Comparison of ENCODE assay signal across 21 cellular contexts in the genomic region with DNA sequence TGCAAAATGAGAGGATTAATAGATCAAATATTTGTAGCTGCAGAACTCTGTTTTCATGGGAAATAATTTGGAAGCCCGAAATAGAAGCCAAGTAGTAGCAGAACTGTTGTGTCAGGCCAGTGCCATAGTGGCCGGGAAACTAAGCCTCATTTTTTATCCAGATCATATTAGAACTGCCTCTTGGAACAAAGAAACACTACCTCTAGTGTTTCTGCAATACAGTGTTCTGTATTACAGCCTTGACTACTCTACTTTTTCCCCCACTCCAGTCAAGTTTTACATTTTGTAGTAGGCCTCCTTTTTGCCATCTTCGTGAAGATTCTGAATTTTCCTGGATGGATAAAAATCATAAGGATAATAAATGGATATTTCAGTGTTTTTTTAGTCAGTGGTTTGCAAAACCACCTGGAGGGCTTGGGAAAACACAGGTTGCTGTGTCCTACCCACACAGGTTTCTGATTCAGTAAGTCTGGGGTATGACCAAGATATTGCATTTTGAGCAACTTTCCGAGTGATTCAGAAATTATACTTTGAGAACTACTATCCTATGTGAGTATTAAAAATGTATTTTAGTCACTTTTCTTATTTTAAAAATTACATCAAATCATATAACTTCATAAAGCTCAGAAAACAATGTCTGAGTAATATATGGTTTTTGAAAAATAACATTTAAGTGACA.
DNase-seq lines count a peak whose midpoint lies in the region; ATAC-seq, FAIRE-seq and TF ChIP-seq lines count a peak whose summit lies in the region.
"Had no signal": no experiment of that assay in that cellular context is flagged by ENCODE, and none has a peak within 500 bp of the region (broad histone marks: within the 10 kb centered on the region; RNA-seq: fewer than 3 reads in every experiment).

No MANE protein-coding gene starts in this region.

- DNase-seq in activated CD4-positive, alpha-beta T cell treated with anti-CD3 and anti-CD28 coated beads, Interleukin-2, amount 50 U/mL, for 48 hours: peak; percentile 3 to 10
- DNase-seq in activated CD4-positive, alpha-beta T cell treated with anti-CD3 and anti-CD28 coated beads, Interleukin-2, amount 10 ng/mL, durations not matched to agents 7 days and 5 days: no peak
- DNase-seq in GM19239 (ENCODE audit: insufficient read length, low spot score) (no peak), nephron progenitor cell (no peak)
- DNase-seq: activated CD8-positive, alpha-beta memory T cell treated with anti-CD3 and anti-CD28 coated beads, Interleukin-2, amount 10 ng/mL, durations not matched to agents 7 days and 5 days; Calu3; endodermal cell; Karpas-422; NCI-H2029; NCI-H226; OCI-M1; T-helper 1 cell; testis; WERI-Rb-1 had no signal

- H3K9me3 Mint-ChIP-seq in activated CD4-positive, alpha-beta T cell treated with anti-CD3 and anti-CD28 coated beads, Interleukin-2, amount 10 ng/mL, durations not matched to agents 7 days and 5 days: peaks cover 22% of the 10 kb centered on the region
- no peaks in the 10 kb centered on the region for H3K9me3 Mint-ChIP-seq in activated naive CD8-positive, alpha-beta T cell (ENCODE audit: low read depth)
- peaks cover 15% of the 10 kb centered on the region for H3K9me3 Mint-ChIP-seq in nephron progenitor cell

- CTCF ChIA-PET in activated CD4-positive, alpha-beta T cell treated with anti-CD3 and anti-CD28 coated beads, Interleukin-2, amount 10 ng/mL, durations not matched to agents 7 days and 5 days (lab: Charles Lee): no interaction called here

- no peaks in the 10 kb centered on the region for H3K27me3 Mint-ChIP-seq in activated CD4-positive, alpha-beta T cell treated with anti-CD3 and anti-CD28 coated beads, Interleukin-2, amount 10 ng/mL, durations not matched to agents 7 days and 5 days
- no peaks in the 10 kb centered on the region for H3K27me3 Mint-ChIP-seq in activated naive CD8-positive, alpha-beta T cell
- H3K27me3 Mint-ChIP-seq in nephron progenitor cell (ENCODE audit: low read depth, poor library complexity): no peaks in the 10 kb centered on the region
- H3K27me3 Mint-ChIP-seq: activated CD8-positive, alpha-beta memory T cell treated with anti-CD3 and anti-CD28 coated beads, Interleukin-2, amount 10 ng/mL, durations not matched to agents 7 days and 5 days had no signal

- no peak overlapping the region for H3K4me3 Mint-ChIP-seq in activated CD4-positive, alpha-beta T cell treated with anti-CD3 and anti-CD28 coated beads, Interleukin-2, amount 10 ng/mL, durations not matched to agents 7 days and 5 days
- H3K4me3 Mint-ChIP-seq in activated naive CD8-positive, alpha-beta T cell: no peak overlapping the region
- no peak overlapping the region for H3K4me3 Mint-ChIP-seq in nephron progenitor cell
- H3K4me3 Mint-ChIP-seq: activated CD8-positive, alpha-beta memory T cell treated with anti-CD3 and anti-CD28 coated beads, Interleukin-2, amount 10 ng/mL, durations not matched to agents 7 days and 5 days; endodermal cell had no signal

- peaks cover 17% of the 10 kb centered on the region for H3K4me1 Mint-ChIP-seq in activated CD4-positive, alpha-beta T cell treated with anti-CD3 and anti-CD28 coated beads, Interleukin-2, amount 10 ng/mL, durations not matched to agents 7 days and 5 days
- H3K4me1 Mint-ChIP-seq in activated naive CD8-positive, alpha-beta T cell (ENCODE audit: low read depth): peaks cover 32% of the 10 kb centered on the region
- no peaks in the 10 kb centered on the region for H3K4me1 Mint-ChIP-seq in nephron progenitor cell

- peak; percentile 68 for FAIRE-seq in GM19239 (lab: Jason Lieb, UNC)
- FAIRE-seq: A549 had no signal

- peaks cover 32% of the 10 kb centered on the region for H3K36me3 Mint-ChIP-seq in activated CD4-positive, alpha-beta T cell treated with anti-CD3 and anti-CD28 coated beads, Interleukin-2, amount 10 ng/mL, durations not matched to agents 7 days and 5 days (ENCODE audit: low read depth)
- H3K36me3 Mint-ChIP-seq in activated naive CD8-positive, alpha-beta T cell: peaks cover 47% of the 10 kb centered on the region
- peaks cover 28% of the 10 kb centered on the region for H3K36me3 Mint-ChIP-seq in nephron progenitor cell (ENCODE audit: low read depth)

- no peak for ATAC-seq in HG02588 (IDR thresholded peaks at IDR 0.05; ENCODE audit: unreplicated experiment)
- ATAC-seq in GM19463 (IDR thresholded peaks at IDR 0.05; ENCODE audit: unreplicated experiment): no peak
- no peak for ATAC-seq in GM18498 (IDR thresholded peaks at IDR 0.05; ENCODE audit: unreplicated experiment)
- ATAC-seq: A549; activated CD8-positive, alpha-beta memory T cell treated with anti-CD3 and anti-CD28 coated beads, Interleukin-2, amount 10 ng/mL, durations not matched to agents 7 days and 5 days; left lobe of liver; Right ventricle myocardium inferior had no signal

- TF ChIP-seq CTCF in nephron progenitor cell (IDR thresholded peaks at IDR 0.05): no peak

- H3K27ac Mint-ChIP-seq in activated CD4-positive, alpha-beta T cell treated with anti-CD3 and anti-CD28 coated beads, Interleukin-2, amount 10 ng/mL, durations not matched to agents 7 days and 5 days: no peak overlapping the region
- peak overlapping the region; percentile 72 for H3K27ac Mint-ChIP-seq in activated naive CD8-positive, alpha-beta T cell
- peak overlapping the region; percentile 7 for H3K27ac Mint-ChIP-seq in nephron progenitor cell
- H3K27ac Mint-ChIP-seq: activated CD8-positive, alpha-beta memory T cell treated with anti-CD3 and anti-CD28 coated beads, Interleukin-2, amount 10 ng/mL, durations not matched to agents 7 days and 5 days; endodermal cell had no signal

- POLR2A ChIA-PET in activated CD4-positive, alpha-beta T cell treated with anti-CD3 and anti-CD28 coated beads, Interleukin-2, amount 10 ng/mL, durations not matched to agents 7 days and 5 days (lab: Charles Lee): no interaction called here

Comparison
In these comparisons a context has a peak if more than half of its experiments do, and no peak if none do; other contexts are left out.
1. DNase-seq: peak in activated CD4-positive, alpha-beta T cell treated with anti-CD3 and anti-CD28 coated beads, Interleukin-2, amount 50 U/mL, for 48 hours (2 of 2); none in activated CD4-positive, alpha-beta T cell treated with anti-CD3 and anti-CD28 coated beads, Interleukin-2, amount 10 ng/mL, durations not matched to agents 7 days and 5 days (single experiment), GM19239 (single experiment) and nephron progenitor cell (single experiment).